In the genomic region with DNA sequence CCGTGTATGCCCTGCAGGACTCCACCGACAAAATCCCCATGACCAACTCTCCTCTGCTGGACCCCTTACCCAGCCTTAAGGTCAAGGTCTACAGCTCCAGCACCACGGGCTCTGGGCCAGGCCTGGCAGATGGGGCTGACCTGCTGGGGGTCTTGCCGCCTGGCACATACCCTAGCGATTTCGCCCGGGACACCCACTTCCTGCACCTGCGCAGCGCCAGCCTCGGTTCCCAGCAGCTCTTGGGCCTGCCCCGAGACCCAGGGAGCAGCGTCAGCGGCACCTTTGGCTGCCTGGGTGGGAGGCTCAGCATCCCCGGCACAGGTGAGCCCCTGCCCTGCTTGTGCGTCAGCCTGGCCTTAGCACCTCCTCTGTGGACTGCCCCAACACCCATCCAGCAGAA, we compare ENCODE assay signal across 2 cellular contexts.
A peak's percentile ranks its signal among the peaks of the same experiment; 100 is the strongest.
TF ChIP-seq lines count a peak whose summit lies in the region.

No MANE protein-coding gene starts in this region.

TF ChIP-seq in HepG2, 621 proteins besides CTCF, POLR2A, EP300 and RAD21 (continued from another document):
- TF ChIP-seq, protein P1, sequence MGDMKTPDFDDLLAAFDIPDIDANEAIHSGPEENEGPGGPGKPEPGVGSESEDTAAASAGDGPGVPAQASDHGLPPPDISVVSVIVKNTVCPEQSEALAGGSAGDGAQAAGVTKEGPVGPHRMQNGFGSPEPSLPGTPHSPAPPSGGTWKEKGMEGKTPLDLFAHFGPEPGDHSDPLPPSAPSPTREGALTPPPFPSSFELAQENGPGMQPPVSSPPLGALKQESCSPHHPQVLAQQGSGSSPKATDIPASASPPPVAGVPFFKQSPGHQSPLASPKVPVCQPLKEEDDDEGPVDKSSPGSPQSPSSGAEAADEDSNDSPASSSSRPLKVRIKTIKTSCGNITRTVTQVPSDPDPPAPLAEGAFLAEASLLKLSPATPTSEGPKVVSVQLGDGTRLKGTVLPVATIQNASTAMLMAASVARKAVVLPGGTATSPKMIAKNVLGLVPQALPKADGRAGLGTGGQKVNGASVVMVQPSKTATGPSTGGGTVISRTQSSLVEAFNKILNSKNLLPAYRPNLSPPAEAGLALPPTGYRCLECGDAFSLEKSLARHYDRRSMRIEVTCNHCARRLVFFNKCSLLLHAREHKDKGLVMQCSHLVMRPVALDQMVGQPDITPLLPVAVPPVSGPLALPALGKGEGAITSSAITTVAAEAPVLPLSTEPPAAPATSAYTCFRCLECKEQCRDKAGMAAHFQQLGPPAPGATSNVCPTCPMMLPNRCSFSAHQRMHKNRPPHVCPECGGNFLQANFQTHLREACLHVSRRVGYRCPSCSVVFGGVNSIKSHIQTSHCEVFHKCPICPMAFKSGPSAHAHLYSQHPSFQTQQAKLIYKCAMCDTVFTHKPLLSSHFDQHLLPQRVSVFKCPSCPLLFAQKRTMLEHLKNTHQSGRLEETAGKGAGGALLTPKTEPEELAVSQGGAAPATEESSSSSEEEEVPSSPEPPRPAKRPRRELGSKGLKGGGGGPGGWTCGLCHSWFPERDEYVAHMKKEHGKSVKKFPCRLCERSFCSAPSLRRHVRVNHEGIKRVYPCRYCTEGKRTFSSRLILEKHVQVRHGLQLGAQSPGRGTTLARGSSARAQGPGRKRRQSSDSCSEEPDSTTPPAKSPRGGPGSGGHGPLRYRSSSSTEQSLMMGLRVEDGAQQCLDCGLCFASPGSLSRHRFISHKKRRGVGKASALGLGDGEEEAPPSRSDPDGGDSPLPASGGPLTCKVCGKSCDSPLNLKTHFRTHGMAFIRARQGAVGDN (CRISPR knock-in tag; IDR thresholded peaks at IDR 0.05), result 0 out of 2 replicates have a peak, but pooled peaks have one; percentile 9
TF ChIP-seq in HepG2: peak in this region for 1.

TF ChIP-seq in GM12891, 5 proteins besides CTCF, POLR2A, EP300 and RAD21:
- TF ChIP-seq PAX5 (IDR thresholded peaks at IDR 0.05; ENCODE audit: insufficient read depth, low read length, severe bottlenecking) (no peak), SPI1 (IDR thresholded peaks at IDR 0.05; ENCODE audit: low read depth, low read length) (no peak), POLR2AphosphoS5 (IDR thresholded peaks at IDR 0.05; ENCODE audit: low read depth, low read length) (no peak), TAF1 (IDR thresholded peaks at IDR 0.05; ENCODE audit: low read depth, low read length) (no peak), POU2F2 (IDR thresholded peaks at IDR 0.05; ENCODE audit: low read depth, low read length) (no peak)
